In genomic region chr20:25860531-25861150, GRCh38 we compare ENCODE assay signal across 9 cellular contexts.
DNase-seq lines count a peak whose midpoint lies in the region; ATAC-seq and TF ChIP-seq lines count a peak whose summit lies in the region.
"Had no signal": no experiment of that assay in that cellular context is flagged by ENCODE, and none has a peak within 500 bp of the region (broad histone marks: within the 10 kb centered on the region; RNA-seq: fewer than 3 reads in every experiment).

No MANE protein-coding gene starts in this region.

- H3K9me3 Mint-ChIP-seq in activated naive CD4-positive, alpha-beta T cell treated with anti-CD3 and anti-CD28 coated beads, Interleukin-2, amount 50 U/mL, for 24 hours = no peaks in the 10 kb centered on the region
- no peaks in the 10 kb centered on the region for H3K9me3 Mint-ChIP-seq in activated CD4-positive, alpha-beta memory T cell treated with anti-CD3 and anti-CD28 coated beads, Interleukin-2, amount 10 ng/mL, durations not matched to agents 7 days and 5 days
- no peaks in the 10 kb centered on the region for H3K9me3 Mint-ChIP-seq in type B pancreatic cell

- intact Hi-C loops in lower lobe of right lung (cut with DNase I) = no loop called here

- peaks cover 24% of the 10 kb centered on the region for H3K27me3 ChIP-seq in lower lobe of right lung (ENCODE audit: low read depth)

- H3K36me3 Mint-ChIP-seq in activated naive CD4-positive, alpha-beta T cell treated with anti-CD3 and anti-CD28 coated beads, Interleukin-2, amount 50 U/mL, for 24 hours = peaks cover 2% of the 10 kb centered on the region
- no peaks in the 10 kb centered on the region for H3K36me3 Mint-ChIP-seq in activated CD4-positive, alpha-beta memory T cell treated with anti-CD3 and anti-CD28 coated beads, Interleukin-2, amount 10 ng/mL, durations not matched to agents 7 days and 5 days (ENCODE audit: low read depth)
- no peaks in the 10 kb centered on the region for H3K36me3 Mint-ChIP-seq in type B pancreatic cell

- peak overlapping the region; percentile 80 for H3K27ac Mint-ChIP-seq in activated naive CD4-positive, alpha-beta T cell treated with anti-CD3 and anti-CD28 coated beads, Interleukin-2, amount 50 U/mL, for 24 hours
- no peak overlapping the region for H3K27ac Mint-ChIP-seq in activated CD4-positive, alpha-beta memory T cell treated with anti-CD3 and anti-CD28 coated beads, Interleukin-2, amount 10 ng/mL, durations not matched to agents 7 days and 5 days
- H3K27ac Mint-ChIP-seq in type B pancreatic cell = no peak overlapping the region

- CTCF ChIA-PET in activated CD4-positive, alpha-beta memory T cell treated with anti-CD3 and anti-CD28 coated beads, Interleukin-2, amount 10 ng/mL, durations not matched to agents 7 days and 5 days (lab: Charles Lee) = no interaction called here

- H3K27me3 Mint-ChIP-seq in activated naive CD4-positive, alpha-beta T cell treated with anti-CD3 and anti-CD28 coated beads, Interleukin-2, amount 50 U/mL, for 24 hours = peaks cover 42% of the 10 kb centered on the region
- H3K27me3 Mint-ChIP-seq in activated CD4-positive, alpha-beta memory T cell treated with anti-CD3 and anti-CD28 coated beads, Interleukin-2, amount 10 ng/mL, durations not matched to agents 7 days and 5 days = peaks cover 71% of the 10 kb centered on the region
- peaks cover 82% of the 10 kb centered on the region for H3K27me3 Mint-ChIP-seq in type B pancreatic cell

- H3K4me3 Mint-ChIP-seq in activated naive CD4-positive, alpha-beta T cell treated with anti-CD3 and anti-CD28 coated beads, Interleukin-2, amount 50 U/mL, for 24 hours = peak overlapping the region; percentile 77
- H3K4me3 Mint-ChIP-seq in activated CD4-positive, alpha-beta memory T cell treated with anti-CD3 and anti-CD28 coated beads, Interleukin-2, amount 10 ng/mL, durations not matched to agents 7 days and 5 days = peak overlapping the region; percentile 56
- H3K4me3 Mint-ChIP-seq in type B pancreatic cell = peak overlapping the region; percentile 88

- no peak for ATAC-seq in lower lobe of right lung

- no peaks in the 10 kb centered on the region for H3K9me3 ChIP-seq in lower lobe of right lung

- H3K4me3 ChIP-seq in lower lobe of right lung = no peak overlapping the region

- peaks cover 58% of the 10 kb centered on the region for H3K4me1 Mint-ChIP-seq in activated naive CD4-positive, alpha-beta T cell treated with anti-CD3 and anti-CD28 coated beads, Interleukin-2, amount 50 U/mL, for 24 hours
- H3K4me1 Mint-ChIP-seq in activated CD4-positive, alpha-beta memory T cell treated with anti-CD3 and anti-CD28 coated beads, Interleukin-2, amount 10 ng/mL, durations not matched to agents 7 days and 5 days = peaks cover 43% of the 10 kb centered on the region
- peaks cover 15% of the 10 kb centered on the region for H3K4me1 Mint-ChIP-seq in type B pancreatic cell (ENCODE audit: unreplicated experiment)

- POLR2A ChIA-PET in activated CD4-positive, alpha-beta memory T cell treated with anti-CD3 and anti-CD28 coated beads, Interleukin-2, amount 10 ng/mL, durations not matched to agents 7 days and 5 days (lab: Charles Lee) = no interaction called here

- peaks cover 19% of the 10 kb centered on the region for H3K4me1 ChIP-seq in lower lobe of right lung

- DNase-seq in activated naive CD4-positive, alpha-beta T cell treated with Interleukin-2 at 50 U/mL for 16 hours = no peak
- no peak for DNase-seq in activated CD4-positive, alpha-beta memory T cell treated with anti-CD3 and anti-CD28 coated beads, Interleukin-2, amount 10 ng/mL, durations not matched to agents 7 days and 5 days
- peak; percentile 42 for DNase-seq in lower lobe of right lung
- no peak for DNase-seq in type B pancreatic cell (ENCODE audit: extremely low spot score, unreplicated experiment)
- no peak for DNase-seq in NCI-H2029 treated with DMSO at 0.1 percent for 48 hours (lab: John Stamatoyannopoulos, UW)
- no peak for DNase-seq in nucleus accumbens (lab: John Stamatoyannopoulos, UW)
- DNase-seq in CD1c-positive myeloid dendritic cell (ENCODE audit: extremely low spot score) = no peak

- TF ChIP-seq CTCF in lower lobe of right lung (IDR thresholded peaks at IDR 0.05) (no peak), type B pancreatic cell (conservative IDR thresholded peaks at IDR 0.05) (no peak)

- H3K27ac ChIP-seq in lower lobe of right lung = no peak overlapping the region
- H3K27ac ChIP-seq: C4-2B had no signal

- H3K36me3 ChIP-seq in lower lobe of right lung = no peaks in the 10 kb centered on the region
